ENCODE assay signal across 23 cellular contexts in the genomic region with DNA sequence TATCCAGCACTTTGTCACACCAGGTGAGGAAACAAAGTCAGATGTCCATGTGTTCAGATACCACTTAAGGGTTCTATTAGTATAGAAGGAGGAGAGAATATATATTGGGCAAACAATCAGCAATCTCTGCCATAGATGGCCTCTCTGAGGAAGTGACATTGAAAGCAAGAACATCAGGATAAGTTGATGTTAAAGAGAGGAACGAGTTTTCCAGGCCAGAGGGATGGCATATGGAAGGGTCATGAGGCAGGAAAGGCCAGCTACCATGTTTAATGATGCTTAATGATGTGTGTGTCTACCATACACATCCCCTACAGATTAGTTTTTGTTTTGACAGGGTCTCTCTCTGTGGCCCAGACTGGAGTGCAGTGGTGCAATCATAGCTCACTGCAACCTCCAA.
DNase-seq lines count a peak whose midpoint lies in the region; ATAC-seq, FAIRE-seq and TF ChIP-seq lines count a peak whose summit lies in the region.
"Had no signal": no experiment of that assay in that cellular context is flagged by ENCODE, and none has a peak within 500 bp of the region (broad histone marks: within the 10 kb centered on the region; RNA-seq: fewer than 3 reads in every experiment).

No MANE protein-coding gene starts in this region.

- peak overlapping the region; percentile 72 for H3K27ac Mint-ChIP-seq in activated CD4-positive, alpha-beta T cell treated with anti-CD3 and anti-CD28 coated beads, Interleukin-2, amount 10 ng/mL, durations not matched to agents 24 days and 14 days
- H3K27ac Mint-ChIP-seq in activated CD4-positive, alpha-beta T cell treated with anti-CD3 and anti-CD28 coated beads, Interleukin-2, amount 10 ng/mL, durations not matched to agents 7 days and 5 days = no peak overlapping the region
- peak overlapping the region; percentile 48 for H3K27ac Mint-ChIP-seq in activated T-helper 1 cell treated with anti-CD3 and anti-CD28 coated beads, Interleukin-12 subunit alpha, Interleukin-12 subunit beta, Interleukin-2, Interleukin-4 antibody, amounts not matched to agents 30 ng/mL and 10 ng/mL and 1 ng/mL, durations not matched to agents 14 hours and 24 hours and 36 hours

- peak overlapping the region; percentile 13 for H3K9ac ChIP-seq in iPS-15b (ENCODE audit: low read depth, low read length)

- no peaks in the 10 kb centered on the region for H3K27me3 Mint-ChIP-seq in activated CD4-positive, alpha-beta T cell treated with anti-CD3 and anti-CD28 coated beads, Interleukin-2, amount 10 ng/mL, durations not matched to agents 24 days and 14 days
- no peaks in the 10 kb centered on the region for H3K27me3 Mint-ChIP-seq in activated CD4-positive, alpha-beta T cell treated with anti-CD3 and anti-CD28 coated beads, Interleukin-2, amount 10 ng/mL, durations not matched to agents 7 days and 5 days
- H3K27me3 Mint-ChIP-seq in activated T-helper 1 cell treated with anti-CD3 and anti-CD28 coated beads, Interleukin-12 subunit alpha, Interleukin-12 subunit beta, Interleukin-2, Interleukin-4 antibody, amounts not matched to agents 30 ng/mL and 10 ng/mL and 1 ng/mL, durations not matched to agents 14 hours and 24 hours and 36 hours (ENCODE audit: insufficient read depth) = no peaks in the 10 kb centered on the region

- H3K36me3 Mint-ChIP-seq in activated CD4-positive, alpha-beta T cell treated with anti-CD3 and anti-CD28 coated beads, Interleukin-2, amount 10 ng/mL, durations not matched to agents 24 days and 14 days (ENCODE audit: low read depth) = peaks cover 83% of the 10 kb centered on the region
- H3K36me3 Mint-ChIP-seq in activated CD4-positive, alpha-beta T cell treated with anti-CD3 and anti-CD28 coated beads, Interleukin-2, amount 10 ng/mL, durations not matched to agents 7 days and 5 days (ENCODE audit: low read depth) = peaks cover 45% of the 10 kb centered on the region
- peaks cover 72% of the 10 kb centered on the region for H3K36me3 Mint-ChIP-seq in activated T-helper 1 cell treated with anti-CD3 and anti-CD28 coated beads, Interleukin-12 subunit alpha, Interleukin-12 subunit beta, Interleukin-2, Interleukin-4 antibody, amounts not matched to agents 30 ng/mL and 10 ng/mL and 1 ng/mL, durations not matched to agents 14 hours and 24 hours and 36 hours (ENCODE audit: low read depth)

- CTCF ChIA-PET in activated CD4-positive, alpha-beta T cell treated with anti-CD3 and anti-CD28 coated beads, Interleukin-2, amount 10 ng/mL, durations not matched to agents 7 days and 5 days (lab: Charles Lee) = interaction anchor here (0.7 to 1.6 kb wide), 5 partner anchors 17 to 702 kb away, joined by 3 to 4 read pairs (median 3); no protein-coding TSS in a partner anchor

- peaks cover 19% of the 10 kb centered on the region for H3K4me1 ChIP-seq in iPS-15b (ENCODE audit: control insufficient read depth, insufficient read depth, low read length)
- peaks cover 6% of the 10 kb centered on the region for H3K4me1 ChIP-seq in left ventricle myocardium inferior
- H3K4me1 ChIP-seq: thyroid gland, vagina had no signal

- H3K27me3 ChIP-seq in iPS-15b (ENCODE audit: control insufficient read depth, insufficient read depth, low read length) = no peaks in the 10 kb centered on the region
- no peaks in the 10 kb centered on the region for H3K27me3 ChIP-seq in left ventricle myocardium inferior (ENCODE audit: low read depth)
- H3K27me3 ChIP-seq: esophagus muscularis mucosa, left lung, thyroid gland, vagina had no signal

- no peak for TF ChIP-seq CTCF in left ventricle myocardium inferior (IDR thresholded peaks at IDR 0.05; ENCODE audit: borderline replicate concordance)

- no peak overlapping the region for H3K4me3 Mint-ChIP-seq in activated CD4-positive, alpha-beta T cell treated with anti-CD3 and anti-CD28 coated beads, Interleukin-2, amount 10 ng/mL, durations not matched to agents 24 days and 14 days
- H3K4me3 Mint-ChIP-seq in activated CD4-positive, alpha-beta T cell treated with anti-CD3 and anti-CD28 coated beads, Interleukin-2, amount 10 ng/mL, durations not matched to agents 7 days and 5 days = no peak overlapping the region
- H3K4me3 Mint-ChIP-seq in activated T-helper 1 cell treated with anti-CD3 and anti-CD28 coated beads, Interleukin-12 subunit alpha, Interleukin-12 subunit beta, Interleukin-2, Interleukin-4 antibody, amounts not matched to agents 30 ng/mL and 10 ng/mL and 1 ng/mL, durations not matched to agents 14 hours and 24 hours and 36 hours = no peak overlapping the region

- no peak for DNase-seq in activated CD4-positive, alpha-beta T cell treated with anti-CD3 and anti-CD28 coated beads, Interleukin-2, amount 10 ng/mL, durations not matched to agents 24 days and 14 days
- no peak for DNase-seq in activated CD4-positive, alpha-beta T cell treated with anti-CD3 and anti-CD28 coated beads, Interleukin-2, amount 10 ng/mL, durations not matched to agents 7 days and 5 days
- no peak for DNase-seq in GM12891 (ENCODE audit: insufficient read length, low spot score)
- no peak for DNase-seq in activated T-helper 1 cell treated with anti-CD3 and anti-CD28 coated beads, Interleukin-12 subunit alpha, Interleukin-12 subunit beta, Interleukin-2, Interleukin-4 antibody, amounts not matched to agents 30 ng/mL and 10 ng/mL and 1 ng/mL, durations not matched to agents 14 hours and 24 hours and 36 hours (ENCODE audit: low spot score)
- DNase-seq in left ventricle myocardium inferior = no peak
- DNase-seq in NCI-H1694 (lab: John Stamatoyannopoulos, UW) = no peak
- DNase-seq: activated CD4-positive, alpha-beta T cell treated with anti-CD3 and anti-CD28 coated beads, Interleukin-2, amount 50 U/mL, for 48 hours; activated gamma-delta T cell; activated T-cell treated with anti-CD3 and anti-CD28 coated beads for 4 hours; foreskin fibroblast; IMR-90; islet precursor cell; left lung; right cardiac atrium; SHP77 treated with DMSO at 0.1 percent for 48 hours; stimulated activated CD4-positive, alpha-beta T cell treated with anti-CD3 and anti-CD28 coated beads, Interleukin-1b, Interleukin-23, amount 100 ng/mL, for 48 hours; thyroid gland had no signal

- H3K9me3 ChIP-seq in iPS-15b (ENCODE audit: control insufficient read depth, insufficient read depth, low read length) (no peaks in the 10 kb centered on the region), left ventricle myocardium inferior (replicated peaks) (no peaks in the 10 kb centered on the region)
- H3K9me3 ChIP-seq: esophagus muscularis mucosa, left lung, thyroid gland, vagina had no signal

- H3K4me1 Mint-ChIP-seq in activated CD4-positive, alpha-beta T cell treated with anti-CD3 and anti-CD28 coated beads, Interleukin-2, amount 10 ng/mL, durations not matched to agents 24 days and 14 days = peaks cover 43% of the 10 kb centered on the region
- peaks cover 38% of the 10 kb centered on the region for H3K4me1 Mint-ChIP-seq in activated CD4-positive, alpha-beta T cell treated with anti-CD3 and anti-CD28 coated beads, Interleukin-2, amount 10 ng/mL, durations not matched to agents 7 days and 5 days
- peaks cover 72% of the 10 kb centered on the region for H3K4me1 Mint-ChIP-seq in activated T-helper 1 cell treated with anti-CD3 and anti-CD28 coated beads, Interleukin-12 subunit alpha, Interleukin-12 subunit beta, Interleukin-2, Interleukin-4 antibody, amounts not matched to agents 30 ng/mL and 10 ng/mL and 1 ng/mL, durations not matched to agents 14 hours and 24 hours and 36 hours (ENCODE audit: low read depth)

- intact Hi-C loops in activated CD4-positive, alpha-beta T cell treated with anti-CD3 and anti-CD28 coated beads, Interleukin-2, amount 10 ng/mL, durations not matched to agents 24 days and 14 days (cut with micrococcal nuclease) = no loop called here
- intact Hi-C loops in activated T-helper 1 cell treated with anti-CD3 and anti-CD28 coated beads, Interleukin-12 subunit alpha, Interleukin-12 subunit beta, Interleukin-2, Interleukin-4 antibody, amounts not matched to agents 30 ng/mL and 10 ng/mL and 1 ng/mL, durations not matched to agents 14 hours and 24 hours and 36 hours (cut with micrococcal nuclease) = loop anchor here (1.0 to 2.0 kb wide), 2 partner anchors 7 to 16 kb away; no protein-coding TSS in a partner anchor
- intact Hi-C loops in left ventricle myocardium inferior (cut with micrococcal nuclease) = no loop called here

- H3K4me3 ChIP-seq in iPS-15b (ENCODE audit: low read depth, low read length) (no peak overlapping the region), left ventricle myocardium inferior (no peak overlapping the region)
- H3K4me3 ChIP-seq: esophagus muscularis mucosa, left lung, thyroid gland, vagina had no signal

- peak; percentile 63 for FAIRE-seq in GM12891 (lab: Jason Lieb, UNC)

- H3K36me3 ChIP-seq in iPS-15b (ENCODE audit: control insufficient read depth, insufficient read depth, low read length) (no peaks in the 10 kb centered on the region), left ventricle myocardium inferior (no peaks in the 10 kb centered on the region)
- H3K36me3 ChIP-seq: esophagus muscularis mucosa, left lung, thyroid gland, vagina had no signal

- no peak for TF ChIP-seq POLR2A in GM12891 (IDR thresholded peaks at IDR 0.05; ENCODE audit: low read depth, low read length)

- H3K9me3 Mint-ChIP-seq in activated CD4-positive, alpha-beta T cell treated with anti-CD3 and anti-CD28 coated beads, Interleukin-2, amount 10 ng/mL, durations not matched to agents 24 days and 14 days = no peaks in the 10 kb centered on the region
- no peaks in the 10 kb centered on the region for H3K9me3 Mint-ChIP-seq in activated CD4-positive, alpha-beta T cell treated with anti-CD3 and anti-CD28 coated beads, Interleukin-2, amount 10 ng/mL, durations not matched to agents 7 days and 5 days
- no peaks in the 10 kb centered on the region for H3K9me3 Mint-ChIP-seq in activated T-helper 1 cell treated with anti-CD3 and anti-CD28 coated beads, Interleukin-12 subunit alpha, Interleukin-12 subunit beta, Interleukin-2, Interleukin-4 antibody, amounts not matched to agents 30 ng/mL and 10 ng/mL and 1 ng/mL, durations not matched to agents 14 hours and 24 hours and 36 hours

- no peak for ATAC-seq in GM21737 (IDR thresholded peaks at IDR 0.05; ENCODE audit: unreplicated experiment)
- ATAC-seq: left lung, Panc1, right cardiac atrium had no signal

- no peak overlapping the region for H3K27ac ChIP-seq in left ventricle myocardium inferior (replicated peaks)
- H3K27ac ChIP-seq: C4-2B, esophagus muscularis mucosa, left lung, thyroid gland, vagina had no signal

- POLR2A ChIA-PET in activated CD4-positive, alpha-beta T cell treated with anti-CD3 and anti-CD28 coated beads, Interleukin-2, amount 10 ng/mL, durations not matched to agents 7 days and 5 days (lab: Charles Lee) = no interaction called here

TF ChIP-seq in GM12891, 5 proteins besides CTCF, POLR2A, EP300 and RAD21:
- TF ChIP-seq PAX5 (IDR thresholded peaks at IDR 0.05; ENCODE audit: insufficient read depth, low read length, severe bottlenecking) (no peak), TAF1 (IDR thresholded peaks at IDR 0.05; ENCODE audit: low read depth, low read length) (no peak), POU2F2 (IDR thresholded peaks at IDR 0.05; ENCODE audit: low read depth, low read length) (no peak), SPI1 (IDR thresholded peaks at IDR 0.05; ENCODE audit: low read depth, low read length) (no peak), POLR2AphosphoS5 (IDR thresholded peaks at IDR 0.05; ENCODE audit: low read depth, low read length) (no peak; the same call in 1 of the 2 replicates)
